ENCODE assay signal across 27 cellular contexts in genomic region chrX:29699214-29699613, GRCh38.
"Had no signal": no experiment of that assay in that cellular context is flagged by ENCODE, and none has a peak within 500 bp of the region (broad histone marks: within the 10 kb centered on the region; RNA-seq: fewer than 3 reads in every experiment).

No MANE protein-coding gene starts in this region.

- H3K27me3 Mint-ChIP-seq: activated CD4-positive, alpha-beta memory T cell treated with anti-CD3 and anti-CD28 coated beads, Interleukin-2, amount 10 ng/mL, durations not matched to agents 7 days and 5 days; activated CD4-positive, alpha-beta T cell treated with anti-CD3 and anti-CD28 coated beads, Interleukin-2, amount 10 ng/mL, durations not matched to agents 7 days and 5 days; activated naive CD4-positive, alpha-beta T cell treated with anti-CD3 and anti-CD28 coated beads, Interleukin-2, amount 10 ng/mL, durations not matched to agents 7 days and 5 days; activated naive CD8-positive, alpha-beta T cell treated with anti-CD3 and anti-CD28 coated beads, Interleukin-2, amount 10 ng/mL, durations not matched to agents 7 days and 5 days; effector memory CD8-positive, alpha-beta T cell; stimulated activated naive B cell treated with anti-CD40 and anti-IgM and Interleukin-4, amounts not matched to agents 10 μg/mL and 1 μg/mL and 100 μg/mL, for 72 hours; T-helper 17 cell had no signal

- H3K4me3 ChIP-seq: coronary artery, gastroesophageal sphincter, hepatocyte, neural progenitor cell, right atrium auricular region, stomach, thyroid gland, upper lobe of right lung had no signal

- H3K9me3 ChIP-seq: gastroesophageal sphincter, right atrium auricular region, stomach, thyroid gland, upper lobe of right lung had no signal

- H3K9me3 Mint-ChIP-seq: activated CD4-positive, alpha-beta memory T cell treated with anti-CD3 and anti-CD28 coated beads, Interleukin-2, amount 10 ng/mL, durations not matched to agents 7 days and 5 days; activated naive CD8-positive, alpha-beta T cell treated with anti-CD3 and anti-CD28 coated beads, Interleukin-2, amount 10 ng/mL, durations not matched to agents 7 days and 5 days had no signal

- H3K9ac ChIP-seq: neural progenitor cell had no signal

- H3K4me3 Mint-ChIP-seq: activated CD4-positive, alpha-beta memory T cell treated with anti-CD3 and anti-CD28 coated beads, Interleukin-2, amount 10 ng/mL, durations not matched to agents 7 days and 5 days; activated CD4-positive, alpha-beta T cell treated with anti-CD3 and anti-CD28 coated beads, Interleukin-2, amount 10 ng/mL, durations not matched to agents 7 days and 5 days; activated naive CD4-positive, alpha-beta T cell treated with anti-CD3 and anti-CD28 coated beads, Interleukin-2, amount 10 ng/mL, durations not matched to agents 7 days and 5 days; activated naive CD8-positive, alpha-beta T cell treated with anti-CD3 and anti-CD28 coated beads, Interleukin-2, amount 10 ng/mL, durations not matched to agents 7 days and 5 days; activated T-cell treated with anti-CD3 and anti-CD28 coated beads, Interleukin-2, amount 50 U/mL, for 24 hours; effector memory CD8-positive, alpha-beta T cell; natural killer cell; neural progenitor cell; stimulated activated naive B cell treated with anti-CD40 and anti-IgM and Interleukin-4, amounts not matched to agents 10 μg/mL and 1 μg/mL and 100 μg/mL, for 72 hours; T-helper 17 cell had no signal

- H3K27ac ChIP-seq: brain microvascular endothelial cell, coronary artery, gastroesophageal sphincter, hepatocyte, neural progenitor cell, right atrium auricular region, stomach, thyroid gland, upper lobe of right lung had no signal

- H3K79me2 ChIP-seq: hepatocyte had no signal

- H3K4me1 ChIP-seq: gastroesophageal sphincter, neural progenitor cell, right atrium auricular region, stomach, thyroid gland, upper lobe of right lung had no signal

- H3K4me2 ChIP-seq: hepatocyte, neural progenitor cell had no signal

- H3K27ac Mint-ChIP-seq: activated CD4-positive, alpha-beta memory T cell treated with anti-CD3 and anti-CD28 coated beads, Interleukin-2, amount 10 ng/mL, durations not matched to agents 7 days and 5 days; activated CD4-positive, alpha-beta T cell treated with anti-CD3 and anti-CD28 coated beads, Interleukin-2, amount 10 ng/mL, durations not matched to agents 7 days and 5 days; activated naive CD4-positive, alpha-beta T cell treated with anti-CD3 and anti-CD28 coated beads, Interleukin-2, amount 10 ng/mL, durations not matched to agents 7 days and 5 days; activated naive CD8-positive, alpha-beta T cell treated with anti-CD3 and anti-CD28 coated beads, Interleukin-2, amount 10 ng/mL, durations not matched to agents 7 days and 5 days; activated T-cell treated with anti-CD3 and anti-CD28 coated beads, Interleukin-2, amount 50 U/mL, for 24 hours; effector memory CD8-positive, alpha-beta T cell; natural killer cell; neural progenitor cell; stimulated activated naive B cell treated with anti-CD40 and anti-IgM and Interleukin-4, amounts not matched to agents 10 μg/mL and 1 μg/mL and 100 μg/mL, for 72 hours; T-helper 17 cell had no signal

- H3K4me1 Mint-ChIP-seq: activated CD4-positive, alpha-beta memory T cell treated with anti-CD3 and anti-CD28 coated beads, Interleukin-2, amount 10 ng/mL, durations not matched to agents 7 days and 5 days; activated CD4-positive, alpha-beta T cell treated with anti-CD3 and anti-CD28 coated beads, Interleukin-2, amount 10 ng/mL, durations not matched to agents 7 days and 5 days; activated naive CD4-positive, alpha-beta T cell treated with anti-CD3 and anti-CD28 coated beads, Interleukin-2, amount 10 ng/mL, durations not matched to agents 7 days and 5 days; activated naive CD8-positive, alpha-beta T cell treated with anti-CD3 and anti-CD28 coated beads, Interleukin-2, amount 10 ng/mL, durations not matched to agents 7 days and 5 days; natural killer cell; neural progenitor cell; stimulated activated naive B cell treated with anti-CD40 and anti-IgM and Interleukin-4, amounts not matched to agents 10 μg/mL and 1 μg/mL and 100 μg/mL, for 72 hours; T-helper 17 cell had no signal

- H3K36me3 Mint-ChIP-seq: activated naive CD4-positive, alpha-beta T cell treated with anti-CD3 and anti-CD28 coated beads, Interleukin-2, amount 10 ng/mL, durations not matched to agents 7 days and 5 days; activated naive CD8-positive, alpha-beta T cell treated with anti-CD3 and anti-CD28 coated beads, Interleukin-2, amount 10 ng/mL, durations not matched to agents 7 days and 5 days; neural progenitor cell; stimulated activated naive B cell treated with anti-CD40 and anti-IgM and Interleukin-4, amounts not matched to agents 10 μg/mL and 1 μg/mL and 100 μg/mL, for 72 hours had no signal

- H3K36me3 ChIP-seq: brain microvascular endothelial cell, gastroesophageal sphincter, neural progenitor cell, right atrium auricular region, stomach, thyroid gland, upper lobe of right lung had no signal

- DNase-seq: activated CD4-positive, alpha-beta memory T cell treated with anti-CD3 and anti-CD28 coated beads, Interleukin-2, amount 10 ng/mL, durations not matched to agents 7 days and 5 days; activated CD4-positive, alpha-beta T cell treated with anti-CD3 and anti-CD28 coated beads, Interleukin-2, amount 10 ng/mL, durations not matched to agents 7 days and 5 days; activated CD4-positive, CD25-positive, alpha-beta regulatory T cell treated with anti-CD3 and anti-CD28 coated beads, Interleukin-2, amount 50 U/mL, for 72 hours; activated CD8-positive, alpha-beta memory T cell treated with anti-CD3 and anti-CD28 coated beads, Interleukin-2, amount 50 U/mL, for 48 hours; activated gamma-delta T cell; activated naive CD4-positive, alpha-beta T cell treated with anti-CD3 and anti-CD28 coated beads, Interleukin-2, amount 10 ng/mL, durations not matched to agents 7 days and 5 days; activated naive CD8-positive, alpha-beta T cell treated with anti-CD3 and anti-CD28 coated beads, Interleukin-2, amount 10 ng/mL, durations not matched to agents 7 days and 5 days; activated T-cell treated with anti-CD3 and anti-CD28 coated beads, Interleukin-2, amount 50 U/mL, for 24 hours; brain microvascular endothelial cell; effector memory CD8-positive, alpha-beta T cell; left cardiac atrium; left ventricle myocardium superior; natural killer cell; occipital lobe; stimulated activated CD4-positive, alpha-beta T cell treated with anti-CD3 and anti-CD28 coated beads, Interleukin-15, amount 100 ng/mL, for 24 hours; stimulated activated CD4-positive, alpha-beta T cell treated with anti-CD3 and anti-CD28 coated beads, Interleukin-2, amount 100 ng/mL, for 24 hours; stimulated activated naive B cell treated with anti-CD40 and anti-IgM and Interleukin-4, amounts not matched to agents 10 μg/mL and 1 μg/mL and 100 μg/mL, for 72 hours; stomach; T-helper 17 cell; T1000; thyroid gland; upper lobe of right lung had no signal

- H2AFZ ChIP-seq: hepatocyte, neural progenitor cell had no signal

- H3K27me3 ChIP-seq: brain microvascular endothelial cell, gastroesophageal sphincter, hepatocyte, neural progenitor cell, right atrium auricular region, stomach, thyroid gland, upper lobe of right lung had no signal

- ATAC-seq: effector memory CD8-positive, alpha-beta T cell; gastroesophageal sphincter; left cardiac atrium; left ventricle myocardium superior; natural killer cell; stimulated activated naive B cell treated with anti-CD40 and anti-IgM and Interleukin-4, amounts not matched to agents 10 μg/mL and 1 μg/mL and 100 μg/mL, for 72 hours; T-helper 17 cell; upper lobe of right lung had no signal
